In genomic region chr3:42117175-42118008, GRCh38 we compare ENCODE assay signal across 1 cellular context.
TF ChIP-seq lines count a peak whose summit lies in the region.

No MANE protein-coding gene starts in this region.

TF ChIP-seq in GM23338, 12 proteins besides CTCF, POLR2A, EP300 and RAD21 (continued from another document):
- TF ChIP-seq ZNF462 (CRISPR knock-in tag; IDR thresholded peaks at IDR 0.05), result no peak
- TF ChIP-seq NANOG (IDR thresholded peaks at IDR 0.05; ENCODE audit: borderline replicate concordance), result no peak
- no peak for TF ChIP-seq EZH2 (IDR thresholded peaks at IDR 0.05; ENCODE audit: low read depth, unreplicated experiment)
- TF ChIP-seq CREB1 (CRISPR knock-in tag; IDR thresholded peaks at IDR 0.05; ENCODE audit: low read depth), result no peak
- TF ChIP-seq POLR2AphosphoS5 (IDR thresholded peaks at IDR 0.05; ENCODE audit: low read depth), result no peak
- no peak for TF ChIP-seq EZH2phosphoT487 (IDR thresholded peaks at IDR 0.05; ENCODE audit: unreplicated experiment)
